30 cellular contexts compared by ENCODE assay signal in the genomic region with DNA sequence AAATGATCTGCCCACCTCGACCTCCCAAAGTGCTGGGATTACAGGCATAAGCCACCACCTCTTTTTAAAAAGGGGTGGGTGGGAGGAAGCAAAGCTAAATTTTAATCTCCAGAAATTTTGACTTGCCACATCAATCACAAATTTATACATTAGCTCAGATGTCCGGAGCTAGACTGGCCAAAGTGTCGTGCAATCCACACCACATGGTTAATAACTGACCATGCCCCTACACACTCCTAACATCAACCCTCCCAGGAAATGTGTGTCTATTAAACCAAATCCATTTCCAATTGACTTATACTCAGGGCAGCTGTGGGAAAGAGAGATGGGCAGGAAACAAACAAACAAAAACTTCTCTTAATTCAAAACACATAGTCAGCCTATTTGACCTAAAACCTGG. TPM values are rescaled to one million over a fixed set of nuclear protein-coding genes. Genes with fewer than 3 reads are reported as not detected.
DNase-seq lines count a peak whose midpoint lies in the region; ATAC-seq and TF ChIP-seq lines count a peak whose summit lies in the region.
"Had no signal": no experiment of that assay in that cellular context is flagged by ENCODE, and none has a peak within 500 bp of the region (broad histone marks: within the 10 kb centered on the region; RNA-seq: fewer than 3 reads in every experiment).

No MANE protein-coding gene starts in this region.

- H2AFZ ChIP-seq in SK-N-SH (ENCODE audit: low read depth) = no peak overlapping the region
- H2AFZ ChIP-seq in smooth muscle cell (ENCODE audit: low read depth) = no peak overlapping the region

- peaks cover 67% of the 10 kb centered on the region for H3F3A ChIP-seq in SK-N-SH (replicated peaks; ENCODE audit: insufficient read depth)
- peaks cover 10% of the 10 kb centered on the region for H3F3A ChIP-seq in smooth muscle cell (ENCODE audit: low read depth)

- H3K9me3 ChIP-seq in SK-N-SH = no peaks in the 10 kb centered on the region
- no peaks in the 10 kb centered on the region for H3K9me3 ChIP-seq in smooth muscle cell (replicated peaks; ENCODE audit: low read depth)
- H3K9me3 ChIP-seq in left lung = no peaks in the 10 kb centered on the region
- H3K9me3 ChIP-seq: adrenal gland, left ventricle myocardium inferior, MG63, sigmoid colon, transverse colon had no signal

- TF ChIP-seq EP300 in SK-N-SH (IDR thresholded peaks at IDR 0.05; ENCODE audit: borderline replicate concordance in 1 of 2, low read depth in 1 of 2, low read length in 1 of 2) = no peak

- POLR2A ChIA-PET in SK-N-SH (lab: Yijun Ruan, JAX) = no interaction called here

- H3K4me3 ChIP-seq in SK-N-SH (ENCODE audit: low read depth in 2 of 2, low read length in 1 of 2) (no peak overlapping the region), brain microvascular endothelial cell (ENCODE audit: low read depth, low read length) (no peak overlapping the region), smooth muscle cell (no peak overlapping the region), left lung (no peak overlapping the region)
- H3K4me3 ChIP-seq: adrenal gland, coronary artery, K562, left ventricle myocardium inferior, MG63, sigmoid colon, transverse colon had no signal

- WGBS in SK-N-SH (ENCODE audit: low lambda C conversion rate) = 79% methylated on average over 3 of the region's 3 CpGs
- 47% methylated on average over 3 of the region's 3 CpGs for WGBS in smooth muscle cell (ENCODE audit: low lambda C conversion rate)

- H3K79me2 ChIP-seq in SK-N-SH (ENCODE audit: insufficient read depth) = peaks cover 98% of the 10 kb centered on the region
- H3K79me2 ChIP-seq in smooth muscle cell (ENCODE audit: low read depth) = peaks cover 100% of the 10 kb centered on the region

- in situ Hi-C loops in brain microvascular endothelial cell (cut with HindIII; ENCODE audit: low pct_ligation_motif_present, low sequenced_read_pairs) = no loop called here

- TF ChIP-seq CTCF in SK-N-SH (IDR thresholded peaks at IDR 0.05) (no peak), brain microvascular endothelial cell (IDR thresholded peaks at IDR 0.05; ENCODE audit: low read depth, low read length, missing control alignments) (no peak), smooth muscle cell (IDR thresholded peaks at IDR 0.05; ENCODE audit: borderline replicate concordance, insufficient read depth, poor library complexity, severe bottlenecking) (no peak), left lung (IDR thresholded peaks at IDR 0.05) (no peak)

- intact Hi-C loops in left lung (cut with DNase I) = no loop called here

- ATAC-seq in SK-N-SH treated with all-trans-retinoic acid at 6 μM for 48 hours (no peak), left lung (no peak)
- ATAC-seq: K562, Panc1, T-cell had no signal

- H3K9me2 ChIP-seq in SK-N-SH = no peaks in the 10 kb centered on the region

- H3K27ac ChIP-seq in SK-N-SH (ENCODE audit: low read depth in 2 of 2, low read length in 1 of 2) = peak overlapping the region in 1 of 2 experiments; percentile 95; a peak in 1 of 4 replicates
- peak overlapping the region; percentile 6 for H3K27ac ChIP-seq in brain microvascular endothelial cell
- H3K27ac ChIP-seq in smooth muscle cell (ENCODE audit: low read depth) = peak overlapping the region; percentile 61
- no peak overlapping the region for H3K27ac ChIP-seq in left lung
- H3K27ac ChIP-seq: 22Rv1, adrenal gland, coronary artery, left ventricle myocardium inferior, sigmoid colon, transverse colon had no signal

- peaks cover 0 to 4% of the 10 kb centered on the region in 2 experiments; a peak in 1 of 4 replicates for H3K4me1 ChIP-seq in SK-N-SH (ENCODE audit: control insufficient read depth in 1 of 2, insufficient read depth in 2 of 2, low read depth in 1 of 2, low read length in 1 of 2)
- H3K4me1 ChIP-seq in smooth muscle cell (ENCODE audit: low read depth) = no peaks in the 10 kb centered on the region
- peaks cover 19 to 82% of the 10 kb centered on the region in 2 donors for H3K4me1 ChIP-seq in left lung

- H3K4me2 ChIP-seq in SK-N-SH (0 out of 2 replicates have a peak overlapping the region, but pooled peaks have one; percentile 5), smooth muscle cell (peak overlapping the region; percentile 54)

- H3K27me3 ChIP-seq in SK-N-SH (ENCODE audit: insufficient read depth) (no peaks in the 10 kb centered on the region), brain microvascular endothelial cell (replicated peaks) (no peaks in the 10 kb centered on the region), smooth muscle cell (ENCODE audit: low read depth) (no peaks in the 10 kb centered on the region), left lung (no peaks in the 10 kb centered on the region)
- H3K27me3 ChIP-seq: adrenal gland, MG63, sigmoid colon, transverse colon had no signal

- TF ChIP-seq RAD21 in SK-N-SH (IDR thresholded peaks at IDR 0.05; ENCODE audit: low read length) = no peak

- H4K20me1 ChIP-seq in SK-N-SH (ENCODE audit: insufficient read depth) = peaks cover 98% of the 10 kb centered on the region
- H4K20me1 ChIP-seq in smooth muscle cell (ENCODE audit: low read depth) = peaks cover 100% of the 10 kb centered on the region

- peaks cover 0 to 37% of the 10 kb centered on the region in 2 experiments for H3K36me3 ChIP-seq in SK-N-SH (replicated peaks in 1 of 2; ENCODE audit: control insufficient read depth in 1 of 2, insufficient read depth in 2 of 2, low read length in 1 of 2)
- H3K36me3 ChIP-seq in brain microvascular endothelial cell (replicated peaks) = peaks cover 7% of the 10 kb centered on the region
- H3K36me3 ChIP-seq in smooth muscle cell (ENCODE audit: low read depth) = no peaks in the 10 kb centered on the region
- no peaks in the 10 kb centered on the region for H3K36me3 ChIP-seq in left lung
- H3K36me3 ChIP-seq: adrenal gland, left ventricle myocardium inferior, sigmoid colon, transverse colon had no signal

- CTCF ChIA-PET in SK-N-SH (lab: Yijun Ruan, JAX) = interaction anchor here (0.7 to 1.8 kb wide), 5 partner anchors 10 to 212 kb away, joined by 3 to 12 read pairs (median 4); partner anchors contain the start of gene POLG2

- H3K9ac ChIP-seq in SK-N-SH (no peak overlapping the region), smooth muscle cell (ENCODE audit: low read depth) (no peak overlapping the region)

- no peak for DNase-seq in SK-N-SH
- DNase-seq in brain microvascular endothelial cell = no peak
- peak; percentile 75 for DNase-seq in kidney tubule cell (ENCODE audit: low spot score)
- no peak for DNase-seq in smooth muscle cell (lab: John Stamatoyannopoulos, UW; ENCODE audit: unreplicated experiment)
- DNase-seq in left lung = no peak
- no peak for DNase-seq in NOMO-1 treated with DMSO at 0.1 percent for 48 hours (lab: John Stamatoyannopoulos, UW; ENCODE audit: unreplicated experiment)
- DNase-seq in GM19238 (ENCODE audit: insufficient read length, low spot score) = no peak
- DNase-seq: activated naive CD4-positive, alpha-beta T cell treated with Interleukin-2 at 50 U/mL for 16 hours; adrenal gland; AML-193; CD8-positive, alpha-beta memory T cell; DMS53; GF-D8; GOT3; left ventricle myocardium inferior; MG63; midbrain; NCI-H1417 treated with DMSO at 0.1 percent for 48 hours; NCI-H2107; NCI-H446 treated with DMSO at 0.1 percent for 48 hours; SIG-M5; sigmoid colon; stimulated activated CD8-positive, alpha-beta memory T cell treated with anti-CD3 and anti-CD28 coated beads, Interleukin-4, amount 100 ng/mL, for 48 hours; T-cell; transverse colon had no signal

TF ChIP-seq in SK-N-SH, 30 proteins besides CTCF, POLR2A, EP300 and RAD21:
- no peak for TF ChIP-seq GABPA (IDR thresholded peaks at IDR 0.05; ENCODE audit: low read depth)
- no peak for TF ChIP-seq NRF1 (IDR thresholded peaks at IDR 0.05; ENCODE audit: low read depth, low read length)
- TF ChIP-seq EZH2phosphoT487 (IDR thresholded peaks at IDR 0.05; ENCODE audit: borderline replicate concordance, low read depth) = no peak

TF ChIP-seq in SK-N-SH treated with all-trans-retinoic acid at 6 μM for 48 hours, 23 proteins besides CTCF, POLR2A, EP300 and RAD21:
- no peak for TF ChIP-seq PPARA (CRISPR knock-in tag; IDR thresholded peaks at IDR 0.05; ENCODE audit: borderline replicate concordance)
- TF ChIP-seq TCF4 (CRISPR knock-in tag; IDR thresholded peaks at IDR 0.05; ENCODE audit: borderline replicate concordance) = no peak
- TF ChIP-seq TOX (CRISPR knock-in tag; IDR thresholded peaks at IDR 0.05; ENCODE audit: borderline replicate concordance) = no peak
- TF ChIP-seq CSDC2 (CRISPR knock-in tag; IDR thresholded peaks at IDR 0.05) = no peak
- no peak for TF ChIP-seq BACH2 (CRISPR knock-in tag; IDR thresholded peaks at IDR 0.05; ENCODE audit: borderline replicate concordance)
- no peak for TF ChIP-seq ISL1 (CRISPR knock-in tag; IDR thresholded peaks at IDR 0.05)
- no peak for TF ChIP-seq ZFP30 (CRISPR knock-in tag; IDR thresholded peaks at IDR 0.05)

RNA-seq across cellular contexts. Expression of gene SMURF2, which starts 29.9 kb away (rescaled TPM):
- polyA plus RNA-seq in SK-N-SH (2012; rRNA removed) = 36.6 and 52.4 TPM in 2 replicates
- 48.8 and 53.0 TPM in 2 replicates for polyA plus RNA-seq in SK-N-SH (2012; cell fraction: cytosol; rRNA removed)
- polyA plus RNA-seq in SK-N-SH (2012; cell fraction: nucleus; rRNA removed) = 45.2 and 104 TPM in 2 replicates
- 91.2 and 102 TPM in 2 replicates for total RNA-seq in smooth muscle cell
- polyA plus RNA-seq in smooth muscle cell = 38.9 and 40.1 TPM in 2 replicates
- total RNA-seq in left lung = 10 to 100 TPM; 41.6 to 44.6 TPM

Comparison
In these comparisons a context has a peak if more than half of its experiments do, and no peak if none do; other contexts are left out.
1. H3K27ac ChIP-seq: peak in brain microvascular endothelial cell (single experiment) and smooth muscle cell (single experiment); none in left lung (0 of 2).